Comparison of ENCODE assay signal across 35 cellular contexts in the genomic region with DNA sequence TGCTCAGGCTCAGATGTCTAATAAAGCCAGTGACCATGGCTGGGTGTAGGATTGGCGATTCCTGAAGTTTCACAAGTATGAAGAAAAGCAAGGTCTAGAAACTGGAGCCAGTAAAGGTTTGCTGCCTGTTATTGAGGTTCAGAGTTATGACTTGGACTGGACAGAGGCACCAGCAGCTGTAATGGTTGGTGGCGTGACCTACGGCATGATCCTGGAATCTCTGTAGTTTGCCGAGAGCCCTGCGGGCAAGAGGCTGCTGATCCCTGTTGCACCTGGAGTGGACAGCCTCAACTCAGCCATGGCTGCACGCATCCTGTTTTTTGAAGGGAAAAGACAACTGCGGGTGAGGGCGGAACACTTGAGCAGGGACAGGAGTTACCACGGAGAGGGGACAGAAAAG.
"Had no signal": no experiment of that assay in that cellular context is flagged by ENCODE, and none has a peak within 500 bp of the region (broad histone marks: within the 10 kb centered on the region; RNA-seq: fewer than 3 reads in every experiment).

No MANE protein-coding gene starts in this region.

- H3K9me3 ChIP-seq: adrenal gland, body of pancreas, breast epithelium had no signal

- H3K27ac Mint-ChIP-seq: activated B cell treated with CpG ODN at 0.5 μM for 24 hours; activated CD4-positive, alpha-beta memory T cell treated with anti-CD3 and anti-CD28 coated beads for 36 hours; activated CD4-positive, alpha-beta T cell treated with anti-CD3 and anti-CD28 coated beads, Interleukin-2, amount 10 ng/mL, durations not matched to agents 24 days and 14 days; activated CD8-positive, alpha-beta T cell treated with anti-CD3 and anti-CD28 coated beads for 36 hours; activated naive CD4-positive, alpha-beta T cell treated with anti-CD3 and anti-CD28 coated beads for 36 hours; activated naive CD4-positive, alpha-beta T cell treated with anti-CD3 and anti-CD28 coated beads, Interleukin-2, amount 50 U/mL, for 72 hours; activated naive CD8-positive, alpha-beta T cell treated with anti-CD3 and anti-CD28 coated beads for 36 hours; activated T-cell treated with anti-CD3 and anti-CD28 coated beads, Interleukin-2, amount 50 U/mL, for 72 hours; activated T-helper 1 cell treated with anti-CD3 and anti-CD28 coated beads, Interleukin-12 subunit alpha, Interleukin-12 subunit beta, Interleukin-2, Interleukin-4 antibody, amounts not matched to agents 30 ng/mL and 10 ng/mL and 1 ng/mL, durations not matched to agents 14 hours and 24 hours and 36 hours; activated T-helper 17 cell treated with anti-CD3 and anti-CD28 coated beads, Interleukin-2, amount 50 U/mL, for 72 hours; T-helper 1 cell treated with Interleukin-12 subunit alpha and Interleukin-12 subunit beta and Interleukin-4 antibody, amounts not matched to agents 30 μg/mL and 1 μg/mL, for 36 hours; T-helper 2 cell treated with Interferon-gamma antibody and Interleukin-4, amounts not matched to agents 5 μg/mL and 100 μg/mL, for 36 hours had no signal

- H3K4me3 ChIP-seq: adrenal gland, body of pancreas, breast epithelium had no signal

- ATAC-seq: activated CD8-positive, alpha-beta T cell treated with anti-CD3 and anti-CD28 coated beads for 36 hours; activated naive CD4-positive, alpha-beta T cell treated with anti-CD3 and anti-CD28 coated beads, Interleukin-2, amount 50 U/mL, for 72 hours; activated T-cell treated with anti-CD3 and anti-CD28 coated beads, Interleukin-2, amount 50 U/mL, for 4 hours; activated T-cell treated with anti-CD3 and anti-CD28 coated beads, Interleukin-2, amount 50 U/mL, for 72 hours; activated T-helper 17 cell treated with anti-CD3 and anti-CD28 coated beads, Interleukin-2, amount 50 U/mL, for 72 hours; body of pancreas had no signal

- H3K4me3 Mint-ChIP-seq: activated B cell treated with CpG ODN at 0.5 μM for 24 hours; activated CD4-positive, alpha-beta memory T cell treated with anti-CD3 and anti-CD28 coated beads for 36 hours; activated CD4-positive, alpha-beta T cell treated with anti-CD3 and anti-CD28 coated beads, Interleukin-2, amount 10 ng/mL, durations not matched to agents 24 days and 14 days; activated CD8-positive, alpha-beta T cell treated with anti-CD3 and anti-CD28 coated beads for 36 hours; activated naive CD4-positive, alpha-beta T cell treated with anti-CD3 and anti-CD28 coated beads for 36 hours; activated naive CD8-positive, alpha-beta T cell treated with anti-CD3 and anti-CD28 coated beads for 36 hours; activated T-cell treated with anti-CD3 and anti-CD28 coated beads, Interleukin-2, amount 50 U/mL, for 4 hours; activated T-cell treated with anti-CD3 and anti-CD28 coated beads, Interleukin-2, amount 50 U/mL, for 72 hours; activated T-helper 1 cell treated with anti-CD3 and anti-CD28 coated beads, Interleukin-12 subunit alpha, Interleukin-12 subunit beta, Interleukin-2, Interleukin-4 antibody, amounts not matched to agents 30 ng/mL and 10 ng/mL and 1 ng/mL, durations not matched to agents 14 hours and 24 hours and 36 hours; activated T-helper 17 cell treated with anti-CD3 and anti-CD28 coated beads, Interleukin-2, amount 50 U/mL, for 72 hours; T-helper 1 cell treated with Interleukin-12 subunit alpha and Interleukin-12 subunit beta and Interleukin-4 antibody, amounts not matched to agents 30 μg/mL and 1 μg/mL, for 36 hours; T-helper 2 cell treated with Interferon-gamma antibody and Interleukin-4, amounts not matched to agents 5 μg/mL and 100 μg/mL, for 36 hours had no signal

- H3K27me3 ChIP-seq: adrenal gland, body of pancreas, brain microvascular endothelial cell, breast epithelium had no signal

- FAIRE-seq: astrocyte, TTC549 had no signal

- H3K9me3 Mint-ChIP-seq: activated B cell treated with CpG ODN at 0.5 μM for 24 hours; activated CD4-positive, alpha-beta memory T cell treated with anti-CD3 and anti-CD28 coated beads for 36 hours; activated CD4-positive, alpha-beta T cell treated with anti-CD3 and anti-CD28 coated beads, Interleukin-2, amount 10 ng/mL, durations not matched to agents 24 days and 14 days; activated CD8-positive, alpha-beta T cell treated with anti-CD3 and anti-CD28 coated beads for 36 hours; activated naive CD4-positive, alpha-beta T cell treated with anti-CD3 and anti-CD28 coated beads for 36 hours; activated naive CD4-positive, alpha-beta T cell treated with anti-CD3 and anti-CD28 coated beads, Interleukin-2, amount 50 U/mL, for 72 hours; activated naive CD8-positive, alpha-beta T cell treated with anti-CD3 and anti-CD28 coated beads for 36 hours; activated T-cell treated with anti-CD3 and anti-CD28 coated beads, Interleukin-2, amount 50 U/mL, for 4 hours; activated T-helper 1 cell treated with anti-CD3 and anti-CD28 coated beads, Interleukin-12 subunit alpha, Interleukin-12 subunit beta, Interleukin-2, Interleukin-4 antibody, amounts not matched to agents 30 ng/mL and 10 ng/mL and 1 ng/mL, durations not matched to agents 14 hours and 24 hours and 36 hours; activated T-helper 17 cell treated with anti-CD3 and anti-CD28 coated beads, Interleukin-2, amount 50 U/mL, for 72 hours; T-helper 1 cell treated with Interleukin-12 subunit alpha and Interleukin-12 subunit beta and Interleukin-4 antibody, amounts not matched to agents 30 μg/mL and 1 μg/mL, for 36 hours; T-helper 2 cell treated with Interferon-gamma antibody and Interleukin-4, amounts not matched to agents 5 μg/mL and 100 μg/mL, for 36 hours had no signal

- DNase-seq: activated B cell treated with CpG ODN at 0.5 μM for 24 hours; activated CD4-positive, alpha-beta memory T cell treated with anti-CD3 and anti-CD28 coated beads for 36 hours; activated CD4-positive, alpha-beta T cell treated with anti-CD3 and anti-CD28 coated beads for 4 hours; activated CD4-positive, alpha-beta T cell treated with anti-CD3 and anti-CD28 coated beads, Interleukin-2, amount 10 ng/mL, durations not matched to agents 24 days and 14 days; activated CD4-positive, CD25-positive, alpha-beta regulatory T cell treated with anti-CD3 and anti-CD28 coated beads, Interleukin-2, amount 50 U/mL, for 72 hours; activated CD8-positive, alpha-beta memory T cell treated with anti-CD3 and anti-CD28 coated beads, Interleukin-2, amount 50 U/mL, for 4 hours; activated CD8-positive, alpha-beta T cell treated with anti-CD3 and anti-CD28 coated beads for 36 hours; activated effector memory CD4-positive, alpha-beta T cell treated with anti-CD3 and anti-CD28 coated beads, Interleukin-2, amount 50 U/mL, for 16 hours; activated gamma-delta T cell treated with Interleukin-2 at 50 U/mL for 16 hours; activated naive CD4-positive, alpha-beta T cell; activated naive CD4-positive, alpha-beta T cell treated with anti-CD3 and anti-CD28 coated beads for 36 hours; activated naive CD4-positive, alpha-beta T cell treated with anti-CD3 and anti-CD28 coated beads, Interleukin-2, amount 50 U/mL, for 16 hours; activated naive CD8-positive, alpha-beta T cell treated with anti-CD3 and anti-CD28 coated beads for 36 hours; activated T-cell treated with anti-CD3 and anti-CD28 coated beads for 4 hours; activated T-cell treated with anti-CD3 and anti-CD28 coated beads, Interleukin-2, amount 50 U/mL, for 1 hour; activated T-cell treated with anti-CD3 and anti-CD28 coated beads, Interleukin-2, amount 50 U/mL, for 4 hours; activated T-cell treated with anti-CD3 and anti-CD28 coated beads, Interleukin-2, amount 50 U/mL, for 72 hours; amniotic stem cell; aorta; body of pancreas; brain microvascular endothelial cell; central memory CD4-positive, alpha-beta T cell; T-helper 1 cell; T-helper 2 cell; T-helper 9 cell had no signal

- H3K4me1 Mint-ChIP-seq: activated B cell treated with CpG ODN at 0.5 μM for 24 hours; activated CD4-positive, alpha-beta T cell treated with anti-CD3 and anti-CD28 coated beads, Interleukin-2, amount 10 ng/mL, durations not matched to agents 24 days and 14 days; activated naive CD8-positive, alpha-beta T cell treated with anti-CD3 and anti-CD28 coated beads for 36 hours; activated T-helper 17 cell treated with anti-CD3 and anti-CD28 coated beads, Interleukin-2, amount 50 U/mL, for 72 hours had no signal

- H3K36me3 Mint-ChIP-seq: activated CD4-positive, alpha-beta memory T cell treated with anti-CD3 and anti-CD28 coated beads for 36 hours; activated naive CD4-positive, alpha-beta T cell treated with anti-CD3 and anti-CD28 coated beads, Interleukin-2, amount 50 U/mL, for 72 hours; activated naive CD8-positive, alpha-beta T cell treated with anti-CD3 and anti-CD28 coated beads for 36 hours had no signal

- H3K27ac ChIP-seq: adrenal gland, body of pancreas, brain microvascular endothelial cell, breast epithelium, VCaP had no signal

- H3K36me3 ChIP-seq: adrenal gland, brain microvascular endothelial cell, breast epithelium had no signal

- H3K4me1 ChIP-seq: adrenal gland, body of pancreas, breast epithelium had no signal
